ENCODE assay signal across 8 cellular contexts in the genomic region with DNA sequence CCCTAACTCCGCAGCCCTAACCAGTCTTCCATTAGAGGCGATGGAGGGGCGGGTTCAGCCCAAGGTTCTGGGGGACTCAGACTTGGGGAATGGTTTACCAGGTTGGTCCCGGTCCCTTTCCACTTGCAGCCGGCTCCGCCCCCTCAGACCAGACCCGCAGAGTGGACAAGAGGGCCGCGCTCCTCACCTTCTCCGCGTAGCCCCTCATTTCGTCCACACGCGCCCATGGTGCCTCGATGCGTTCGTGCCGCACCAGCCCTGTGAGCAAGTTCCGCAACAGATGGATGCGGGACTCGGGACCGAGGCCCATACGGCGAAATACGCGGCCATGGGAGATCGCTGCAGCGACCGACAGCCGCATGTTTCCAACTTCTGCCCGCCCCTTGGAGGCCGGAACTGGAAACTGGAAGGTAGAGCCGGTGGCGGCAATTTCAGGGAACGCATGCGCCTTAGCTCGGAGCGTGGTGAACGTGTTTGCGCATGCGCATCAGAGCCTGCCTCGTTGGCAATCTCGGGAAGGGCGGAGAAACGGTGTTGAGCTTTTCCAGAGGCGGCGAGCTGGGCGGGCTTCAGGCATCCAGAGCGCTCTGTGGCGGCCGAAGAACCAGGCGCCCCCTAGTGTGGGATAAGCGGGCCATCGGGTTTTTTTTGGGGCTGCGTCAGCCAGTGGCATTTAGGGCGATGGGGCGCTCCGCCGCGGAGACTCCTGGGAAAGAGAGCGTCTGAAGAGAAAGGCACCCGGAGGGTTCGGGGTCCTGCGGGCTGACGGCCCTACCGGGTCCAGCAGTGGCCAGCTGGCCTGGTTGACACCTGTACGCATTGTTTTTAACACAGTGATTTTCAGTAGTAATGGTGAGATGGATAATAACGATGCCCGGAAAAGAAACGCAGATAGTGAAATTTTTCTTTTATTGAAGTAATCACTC. TPM values are rescaled to one million over a fixed set of nuclear protein-coding genes. Genes with fewer than 3 reads are reported as not detected.
DNase-seq lines count a peak whose midpoint lies in the region; ATAC-seq and TF ChIP-seq lines count a peak whose summit lies in the region.

A gene (minus strand): TSS at position 405 of the 926 bp plus-strand sequence. CDS start 44 bp downstream, at position 361.

- peak; percentile 91 to 94 for TF ChIP-seq RAD21 in liver (IDR thresholded peaks at IDR 0.05)

- H3K27ac ChIP-seq in CD8-positive, alpha-beta T cell (ENCODE audit: low read depth, low read length), result peak within 1 kb of the TSS; percentile 84
- H3K27ac ChIP-seq in dorsolateral prefrontal cortex (peak within 1 kb of the TSS; percentile 83 to 99 (median 96)), liver (ENCODE audit: low read depth in 1 of 2, low read length in 2 of 2) (peak within 1 kb of the TSS; percentile 66 to 82)

- H3K4me3 Mint-ChIP-seq in CD8-positive, alpha-beta T cell, result peak within 1 kb of the TSS; percentile 99
- H3K4me3 Mint-ChIP-seq in activated CD4-positive, alpha-beta memory T cell treated with anti-CD3 and anti-CD28 coated beads for 36 hours, result peak within 1 kb of the TSS; percentile 99

- peak; percentile 95 for ATAC-seq in CD8-positive, alpha-beta T cell
- ATAC-seq in GM19452 (IDR thresholded peaks at IDR 0.05; ENCODE audit: unreplicated experiment), result peak; percentile 94

- H3K4me3 ChIP-seq in CD8-positive, alpha-beta T cell (ENCODE audit: low read depth, low read length), result peak within 1 kb of the TSS; percentile 94
- H3K4me3 ChIP-seq in dorsolateral prefrontal cortex (peak within 1 kb of the TSS; percentile 65 to 100 (median 89)), liver (ENCODE audit: low read depth in 1 of 3, low read length in 3 of 3) (peak within 1 kb of the TSS; percentile 83 to 86 (median 83))

- H3K27me3 ChIP-seq in CD8-positive, alpha-beta T cell (ENCODE audit: insufficient read depth, low read length), result no peaks in the 10 kb centered on the region
- H3K27me3 ChIP-seq in dorsolateral prefrontal cortex, result no peaks in the 10 kb centered on the region
- no peaks in the 10 kb centered on the region for H3K27me3 ChIP-seq in liver (ENCODE audit: control insufficient read depth in 4 of 4, insufficient read depth in 4 of 4, low read length in 3 of 4)

- H3K9me3 ChIP-seq in CD8-positive, alpha-beta T cell (ENCODE audit: low read length), result no peaks in the 10 kb centered on the region
- no peaks in the 10 kb centered on the region for H3K9me3 ChIP-seq in liver (ENCODE audit: control insufficient read depth in 4 of 4, low read length in 3 of 4)

- peaks cover 38% of the 10 kb centered on the region for H3K4me1 Mint-ChIP-seq in CD8-positive, alpha-beta T cell (ENCODE audit: low read depth)
- peaks cover 36% of the 10 kb centered on the region for H3K4me1 Mint-ChIP-seq in activated CD4-positive, alpha-beta memory T cell treated with anti-CD3 and anti-CD28 coated beads for 36 hours (ENCODE audit: low read depth)

- CTCF ChIA-PET in CD8-positive, alpha-beta T cell (lab: Charles Lee), result interaction anchor here (0.6 to 4.5 kb wide), 44 partner anchors 10 to 330 kb away, joined by 3 to 67 read pairs (median 4); a partner anchor contains a TSS
- CTCF ChIA-PET in activated CD4-positive, alpha-beta memory T cell treated with anti-CD3 and anti-CD28 coated beads for 36 hours (lab: Charles Lee), result interaction anchor here (0.6 to 3.9 kb wide), 45 partner anchors 10 to 304 kb away, joined by 3 to 36 read pairs (median 5); a partner anchor contains a TSS

- H3K27me3 Mint-ChIP-seq in CD8-positive, alpha-beta T cell (ENCODE audit: low read depth), result no peaks in the 10 kb centered on the region
- no peaks in the 10 kb centered on the region for H3K27me3 Mint-ChIP-seq in activated CD4-positive, alpha-beta memory T cell treated with anti-CD3 and anti-CD28 coated beads for 36 hours

- intact Hi-C loops in CD8-positive, alpha-beta T cell (cut with DNase I, micrococcal nuclease), result loop anchor here (1.0 to 10.0 kb wide), 16 partner anchors 16 to 2002 kb away; a partner anchor contains a TSS
- intact Hi-C loops in activated CD4-positive, alpha-beta memory T cell treated with anti-CD3 and anti-CD28 coated beads for 36 hours (cut with micrococcal nuclease), result loop anchor here (1.0 to 10.0 kb wide), 12 partner anchors 11 to 449 kb away; a partner anchor contains a TSS
- intact Hi-C loops in dorsolateral prefrontal cortex (cut with DNase I), result loop anchor here (1.0 to 2.0 kb wide), 5 partner anchors 64 to 152 kb away; a partner anchor contains a TSS

- POLR2A ChIA-PET in CD8-positive, alpha-beta T cell (lab: Charles Lee), result interaction anchor here (0.6 to 5.1 kb wide), 24 partner anchors 12 to 304 kb away, joined by 3 to 97 read pairs (median 5); a partner anchor contains a TSS
- POLR2A ChIA-PET in activated CD4-positive, alpha-beta memory T cell treated with anti-CD3 and anti-CD28 coated beads for 36 hours (lab: Charles Lee), result interaction anchor here (0.8 to 2.7 kb wide), 19 partner anchors 13 to 293 kb away, joined by 3 to 20 read pairs (median 3); a partner anchor contains a TSS

- DNase-seq in CD8-positive, alpha-beta T cell, result peak; percentile 97 to 99 (median 99)
- DNase-seq in HK-2 (ENCODE audit: unreplicated experiment) (peak; percentile 97), NCI-H82 treated with DMSO at 0.1 percent for 48 hours (lab: John Stamatoyannopoulos, UW; ENCODE audit: unreplicated experiment) (peak; percentile 93), dorsolateral prefrontal cortex (peak; percentile 94 to 98 (median 96))
- peak; percentile 100 for DNase-seq in activated CD4-positive, alpha-beta memory T cell treated with anti-CD3 and anti-CD28 coated beads for 36 hours
- DNase-seq in stimulated activated CD4-positive, alpha-beta T cell treated with anti-CD3 and anti-CD28 coated beads, Interleukin-4, amount 100 ng/mL, for 24 hours, result peak; percentile 99

- WGBS in liver, result under 1% methylated on average over 70 of the region's 70 CpGs

- peaks cover 20% of the 10 kb centered on the region for H3K4me1 ChIP-seq in CD8-positive, alpha-beta T cell (ENCODE audit: insufficient read depth, low read length)
- peaks cover 2 to 13% (median 9%) of the 10 kb centered on the region in 4 donors for H3K4me1 ChIP-seq in liver (ENCODE audit: control insufficient read depth in 4 of 4, insufficient read depth in 4 of 4, low read length in 3 of 4)

- peaks cover 35% of the 10 kb centered on the region for H3K36me3 Mint-ChIP-seq in CD8-positive, alpha-beta T cell
- H3K36me3 Mint-ChIP-seq in activated CD4-positive, alpha-beta memory T cell treated with anti-CD3 and anti-CD28 coated beads for 36 hours, result peaks cover 37% of the 10 kb centered on the region

- peak; percentile 87 for TF ChIP-seq CTCF in CD8-positive, alpha-beta T cell (IDR thresholded peaks at IDR 0.05)
- peak; percentile 88 to 100 (median 97) for TF ChIP-seq CTCF in dorsolateral prefrontal cortex (IDR thresholded peaks at IDR 0.05 in 54 of 56, conservative IDR thresholded peaks at IDR 0.05 in 2 of 56; ENCODE audit: low read depth in 1 of 56, partially characterized antibody in 56 of 56)
- peak; percentile 82 for TF ChIP-seq CTCF in liver (IDR thresholded peaks at IDR 0.05; ENCODE audit: low read depth, low read length, missing input control)

- peaks cover 4% of the 10 kb centered on the region for H3K36me3 ChIP-seq in CD8-positive, alpha-beta T cell (ENCODE audit: insufficient read depth, low read length)
- peaks cover 0 to 4% (median 3%) of the 10 kb centered on the region in 4 donors for H3K36me3 ChIP-seq in liver (ENCODE audit: control insufficient read depth in 4 of 4, insufficient read depth in 3 of 4, low read depth in 1 of 4, low read length in 3 of 4)

- peak within 1 kb of the TSS; percentile 99 for H3K27ac Mint-ChIP-seq in CD8-positive, alpha-beta T cell
- peak within 1 kb of the TSS; percentile 95 for H3K27ac Mint-ChIP-seq in activated CD4-positive, alpha-beta memory T cell treated with anti-CD3 and anti-CD28 coated beads for 36 hours

- no peaks in the 10 kb centered on the region for H3K9me3 Mint-ChIP-seq in CD8-positive, alpha-beta T cell
- H3K9me3 Mint-ChIP-seq in activated CD4-positive, alpha-beta memory T cell treated with anti-CD3 and anti-CD28 coated beads for 36 hours, result no peaks in the 10 kb centered on the region

- H3K9ac ChIP-seq in liver (ENCODE audit: low read depth in 1 of 2, low read length in 2 of 2), result peak within 1 kb of the TSS; percentile 71 to 98

TF ChIP-seq in liver, 16 proteins besides CTCF, POLR2A, EP300 and RAD21 (continues in another document):
- TF ChIP-seq FOXA2 (IDR thresholded peaks at IDR 0.05) (no peak), GABPA (IDR thresholded peaks at IDR 0.05 in 1 of 2, conservative IDR thresholded peaks at IDR 0.05 in 1 of 2) (peak; percentile 51 to 93), HNF4G (IDR thresholded peaks at IDR 0.05) (no peak), YY1 (IDR thresholded peaks at IDR 0.05) (peak; percentile 89), NR2F2 (IDR thresholded peaks at IDR 0.05) (no peak), RXRA (IDR thresholded peaks at IDR 0.05) (peak; percentile 47 to 66), TAF1 (conservative IDR thresholded peaks at IDR 0.05) (peak; percentile 89)
- TF ChIP-seq, protein P1, sequence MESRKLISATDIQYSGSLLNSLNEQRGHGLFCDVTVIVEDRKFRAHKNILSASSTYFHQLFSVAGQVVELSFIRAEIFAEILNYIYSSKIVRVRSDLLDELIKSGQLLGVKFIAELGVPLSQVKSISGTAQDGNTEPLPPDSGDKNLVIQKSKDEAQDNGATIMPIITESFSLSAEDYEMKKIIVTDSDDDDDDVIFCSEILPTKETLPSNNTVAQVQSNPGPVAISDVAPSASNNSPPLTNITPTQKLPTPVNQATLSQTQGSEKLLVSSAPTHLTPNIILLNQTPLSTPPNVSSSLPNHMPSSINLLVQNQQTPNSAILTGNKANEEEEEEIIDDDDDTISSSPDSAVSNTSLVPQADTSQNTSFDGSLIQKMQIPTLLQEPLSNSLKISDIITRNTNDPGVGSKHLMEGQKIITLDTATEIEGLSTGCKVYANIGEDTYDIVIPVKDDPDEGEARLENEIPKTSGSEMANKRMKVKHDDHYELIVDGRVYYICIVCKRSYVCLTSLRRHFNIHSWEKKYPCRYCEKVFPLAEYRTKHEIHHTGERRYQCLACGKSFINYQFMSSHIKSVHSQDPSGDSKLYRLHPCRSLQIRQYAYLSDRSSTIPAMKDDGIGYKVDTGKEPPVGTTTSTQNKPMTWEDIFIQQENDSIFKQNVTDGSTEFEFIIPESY (IDR thresholded peaks at IDR 0.05), result peak; percentile 65

RNA-seq across cellular contexts. Expression of the gene that starts here (rescaled TPM):
- 10 to 100 TPM; 11.2 to 12.0 TPM for total RNA-seq in CD8-positive, alpha-beta T cell
- total RNA-seq in activated CD4-positive, alpha-beta memory T cell treated with anti-CD3 and anti-CD28 coated beads for 36 hours, result 100 to 1,000 TPM in 1 of 2 experiments, 10 to 100 TPM in 1; 98.5 to 102 TPM
- total RNA-seq in dorsolateral prefrontal cortex (10 to 100 TPM; 17.2 to 43.4 (median 26.1) TPM), liver (10 to 100 TPM; 14.0 to 18.0 TPM)
- 10 to 100 TPM; 20.0 to 21.8 TPM for polyA plus RNA-seq in liver

Comparison
In these comparisons a context has a peak if more than half of its experiments do, and no peak if none do; other contexts are left out.
1. Peak in every context shown above with its lines: DNase-seq, ATAC-seq, H3K4me3 ChIP-seq and H3K27ac ChIP-seq.